Comparison of ENCODE assay signal across 8 cellular contexts in the genomic region with DNA sequence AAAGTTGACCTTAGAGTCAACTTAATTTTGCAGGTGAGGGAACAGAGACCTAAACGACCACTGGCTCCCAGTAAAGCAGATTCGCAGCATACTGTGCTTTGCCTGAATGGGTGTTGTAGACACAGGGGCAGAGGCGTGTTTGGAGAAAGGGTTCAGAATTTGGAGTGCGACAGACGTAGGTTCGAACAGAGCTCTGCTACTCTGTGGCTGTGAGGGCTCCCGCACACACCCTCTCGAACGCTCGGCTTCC. TPM values are rescaled to one million over a fixed set of nuclear protein-coding genes. Genes with fewer than 3 reads are reported as not detected.
DNase-seq lines count a peak whose midpoint lies in the region; TF ChIP-seq lines count a peak whose summit lies in the region.

No MANE protein-coding gene starts in this region.

- H3K9me3 ChIP-seq in OCI-LY1 (ENCODE audit: low read length): no peaks in the 10 kb centered on the region
- no peaks in the 10 kb centered on the region for H3K9me3 ChIP-seq in endodermal cell (ENCODE audit: control insufficient read depth, low read length)
- no peaks in the 10 kb centered on the region for H3K9me3 ChIP-seq in neuron (ENCODE audit: low read length)

- H3K4me2 ChIP-seq in OCI-LY1 (ENCODE audit: low read length): peak overlapping the region; percentile 74

- H3K4me1 Mint-ChIP-seq in CD14-positive monocyte (peaks cover 11% of the 10 kb centered on the region), endodermal cell (peaks cover 3% of the 10 kb centered on the region)

- H3K9me2 ChIP-seq in OCI-LY1 (ENCODE audit: low read depth, low read length): no peaks in the 10 kb centered on the region

- H3K4me3 Mint-ChIP-seq in CD14-positive monocyte: peak overlapping the region; percentile 89 to 91
- H3K4me3 Mint-ChIP-seq in endodermal cell: peak overlapping the region; percentile 57

- WGBS in endodermal cell (ENCODE audit: insufficient coverage in 1 of 2, insufficient read length in 1 of 2), 2 experiments: 16 to 38% methylated on average over 2 to 10 of the region's 10 CpGs

- H4K20me1 ChIP-seq in OCI-LY1 (ENCODE audit: insufficient read depth, low read length): no peaks in the 10 kb centered on the region

- H2AFZ ChIP-seq in OCI-LY1 (ENCODE audit: low read length) (peak overlapping the region; percentile 94; the same call in 1 of the 2 replicates), neuron (ENCODE audit: low read depth, low read length) (peak overlapping the region; percentile 56)

- no peak for TF ChIP-seq CTCF in CD14-positive monocyte (IDR thresholded peaks at IDR 0.05)
- no peak for TF ChIP-seq CTCF in OCI-LY1 (IDR thresholded peaks at IDR 0.05; ENCODE audit: low read length)
- TF ChIP-seq CTCF in endodermal cell (conservative IDR thresholded peaks at IDR 0.05): no peak

- H3K27ac Mint-ChIP-seq in CD14-positive monocyte: peak overlapping the region in 3 of 7 donors; percentile 19 to 64 (median 46)
- peak overlapping the region; percentile 61 for H3K27ac Mint-ChIP-seq in endodermal cell

- H3K4me1 ChIP-seq in OCI-LY1 (ENCODE audit: insufficient read depth, low read length, severe bottlenecking) (peaks cover 28% of the 10 kb centered on the region), endodermal cell (ENCODE audit: control insufficient read depth, insufficient read depth, low read length) (no peaks in the 10 kb centered on the region), neuron (ENCODE audit: insufficient read depth, low read length) (no peaks in the 10 kb centered on the region)

- H3K4me3 ChIP-seq in OCI-LY1 (ENCODE audit: low read depth, low read length, poor library complexity, severe bottlenecking) (peak overlapping the region; percentile 62), endodermal cell (ENCODE audit: low read length) (peak overlapping the region; percentile 79), neuron (ENCODE audit: low read length) (no peak overlapping the region)

- H3K9ac ChIP-seq in OCI-LY1 (ENCODE audit: low read length): peak overlapping the region; percentile 44; the same call in 1 of the 2 replicates
- H3K9ac ChIP-seq in endodermal cell (ENCODE audit: extremely low read depth, low read length, poor library complexity, severe bottlenecking): no peak overlapping the region

- H3K36me3 ChIP-seq in OCI-LY1 (ENCODE audit: insufficient read depth, low read length): no peaks in the 10 kb centered on the region
- no peaks in the 10 kb centered on the region for H3K36me3 ChIP-seq in endodermal cell (ENCODE audit: control insufficient read depth, insufficient read depth, low read length)
- no peaks in the 10 kb centered on the region for H3K36me3 ChIP-seq in neuron (ENCODE audit: insufficient read depth, low read length)

- H3K79me2 ChIP-seq in OCI-LY1 (ENCODE audit: insufficient read depth, low read length): no peaks in the 10 kb centered on the region

- no peaks in the 10 kb centered on the region for H3F3A ChIP-seq in OCI-LY1 (ENCODE audit: insufficient read depth, low read length)

- no peaks in the 10 kb centered on the region for H3K27me3 ChIP-seq in OCI-LY1 (ENCODE audit: insufficient read depth, low read length)
- H3K27me3 ChIP-seq in endodermal cell (ENCODE audit: control insufficient read depth, insufficient read depth, low read length, poor library complexity, severe bottlenecking): peaks cover 12% of the 10 kb centered on the region
- no peaks in the 10 kb centered on the region for H3K27me3 ChIP-seq in neuron (ENCODE audit: insufficient read depth, low read length)

- DNase-seq in CD14-positive monocyte (ENCODE audit: low spot score): no peak
- no peak for DNase-seq in endodermal cell
- no peak for DNase-seq in HK-2 (ENCODE audit: unreplicated experiment)
- no peak for DNase-seq in retina
- no peak for DNase-seq in DMS53 treated with DMSO at 0.1 percent for 48 hours (lab: John Stamatoyannopoulos, UW; ENCODE audit: unreplicated experiment)
- DNase-seq in GF-D8 (lab: John Stamatoyannopoulos, UW): no peak

- no peaks in the 10 kb centered on the region for H3K9me3 Mint-ChIP-seq in CD14-positive monocyte
- H3K9me3 Mint-ChIP-seq in endodermal cell: no peaks in the 10 kb centered on the region

- intact Hi-C loops in CD14-positive monocyte (cut with micrococcal nuclease): no loop called here

- H3K27ac ChIP-seq in OCI-LY1 (ENCODE audit: low read depth, low read length, poor library complexity, severe bottlenecking): no peak overlapping the region
- H3K27ac ChIP-seq in endodermal cell (ENCODE audit: low read depth, low read length): no peak overlapping the region

- peaks cover 0 to 7% (median 2%) of the 10 kb centered on the region in 3 donors for H3K27me3 Mint-ChIP-seq in CD14-positive monocyte (ENCODE audit: low read depth in 3 of 3)
- peaks cover 41% of the 10 kb centered on the region for H3K27me3 Mint-ChIP-seq in endodermal cell (ENCODE audit: insufficient read depth)

- H3K36me3 Mint-ChIP-seq in CD14-positive monocyte (no peaks in the 10 kb centered on the region), endodermal cell (ENCODE audit: low read depth) (no peaks in the 10 kb centered on the region)

RNA-seq across cellular contexts. Expression of a gene that starts 0.2 kb away (rescaled TPM):
- polyA plus RNA-seq in CD14-positive monocyte: under 1 TPM in 1 of 2 donors, not detected in 1; 0.33 TPM
- total RNA-seq in endodermal cell: not detected
- 0.43 TPM for polyA plus RNA-seq in endodermal cell (2013, experiment 1 of 2)
- polyA plus RNA-seq in endodermal cell (2013, experiment 2 of 2): not detected

RNA-seq across cellular contexts. Expression of a gene that starts 31.8 kb away (rescaled TPM):
- polyA plus RNA-seq in CD14-positive monocyte: 10 to 100 TPM; 26.2 to 29.9 TPM
- total RNA-seq in endodermal cell: 10 to 100 TPM; 29.4 to 34.2 TPM
- 58.9 TPM for polyA plus RNA-seq in endodermal cell (2013, experiment 1 of 2)
- polyA plus RNA-seq in endodermal cell (2013, experiment 2 of 2): 53.5 TPM

RNA-seq across cellular contexts. Expression of a gene that starts 32.0 kb away (rescaled TPM):
- polyA plus RNA-seq in CD14-positive monocyte: 1 to 10 TPM; 3.4 to 7.5 TPM
- total RNA-seq in endodermal cell: 10 to 100 TPM; 14.2 to 26.4 TPM
- polyA plus RNA-seq in endodermal cell (2013, experiment 1 of 2): 35.2 TPM
- 35.7 TPM for polyA plus RNA-seq in endodermal cell (2013, experiment 2 of 2)
